In genomic region chr16:679808-680624, GRCh38 we compare ENCODE assay signal across 1 cellular context.
TF ChIP-seq lines count a peak whose summit lies in the region.

Gene STUB1 (plus strand): TSS chr16:680410. CDS start chr16:680526, 116 bp downstream.

TF ChIP-seq in H1, 55 proteins besides CTCF, POLR2A, EP300 and RAD21:
- TF ChIP-seq KDM1A (IDR thresholded peaks at IDR 0.05; ENCODE audit: borderline replicate concordance, low read length) (0 out of 2 replicates have a peak, but pooled peaks have one; percentile 10), RNF2 (IDR thresholded peaks at IDR 0.05; ENCODE audit: borderline replicate concordance, low read depth, low read length, missing control alignments, poor library complexity, severe bottlenecking) (no peak), RBBP5 (IDR thresholded peaks at IDR 0.05; ENCODE audit: borderline replicate concordance, low read depth, low read length) (peak; percentile 87; the same call in 1 of the 2 replicates), PHF8 (conservative IDR thresholded peaks at IDR 0.05; ENCODE audit: low read depth, low read length) (peak; percentile 67), CBX5 (IDR thresholded peaks at IDR 0.05; ENCODE audit: low read depth, low read length) (no peak), TAF1 (IDR thresholded peaks at IDR 0.05; ENCODE audit: low read depth, low read length) (peak; percentile 33), BACH1 (IDR thresholded peaks at IDR 0.05; ENCODE audit: low read length) (peak; percentile 59; the same call in 1 of the 2 replicates), RXRA (IDR thresholded peaks at IDR 0.05; ENCODE audit: insufficient read depth, low read depth, low read length) (no peak), SIN3A (conservative IDR thresholded peaks at IDR 0.05 in 1 of 2, IDR thresholded peaks at IDR 0.05 in 1 of 2; ENCODE audit: low read depth in 1 of 2, low read length in 2 of 2) (peak in 1 of 2 experiments; percentile 36; a peak in 1 of 4 replicates), POLR2AphosphoS5 (IDR thresholded peaks at IDR 0.05; ENCODE audit: low read depth, low read length) (0 out of 2 replicates have a peak, but pooled peaks have one; percentile 15), ZNF274 (IDR thresholded peaks at IDR 0.05; ENCODE audit: borderline replicate concordance, extremely low read depth, low read length) (no peak), TBP (IDR thresholded peaks at IDR 0.05; ENCODE audit: low read depth, low read length) (peak; percentile 51; the same call in 1 of the 2 replicates), KDM4A (IDR thresholded peaks at IDR 0.05; ENCODE audit: low read depth, low read length, severe bottlenecking) (peak; percentile 51), ASH2L (IDR thresholded peaks at IDR 0.05; ENCODE audit: low read length) (peak; percentile 40), KDM5A (IDR thresholded peaks at IDR 0.05; ENCODE audit: low read length) (no peak)
